Comparison of ENCODE assay signal across 9 cellular contexts in genomic region chr4:55398966-55399365, GRCh38. TPM values are rescaled to one million over a fixed set of nuclear protein-coding genes. Genes with fewer than 3 reads are reported as not detected.
A peak's percentile ranks its signal among the peaks of the same experiment; 100 is the strongest.
DNase-seq lines count a peak whose midpoint lies in the region; FAIRE-seq and TF ChIP-seq lines count a peak whose summit lies in the region.
"Had no signal": no experiment of that assay in that cellular context is flagged by ENCODE, and none has a peak within 500 bp of the region (broad histone marks: within the 10 kb centered on the region; RNA-seq: fewer than 3 reads in every experiment).

No MANE protein-coding gene starts in this region.

- H3K27me3 ChIP-seq in GM06990 (replicated peaks; ENCODE audit: control insufficient read depth, insufficient read depth, low read length) (no peaks in the 10 kb centered on the region), OCI-LY1 (ENCODE audit: insufficient read depth, low read length) (no peaks in the 10 kb centered on the region), endothelial cell of umbilical vein (ENCODE audit: control insufficient read depth in 2 of 2, insufficient read depth in 2 of 2, low read length in 2 of 2) (no peaks in the 10 kb centered on the region)

- no peak for FAIRE-seq in endothelial cell of umbilical vein (lab: Jason Lieb, UNC)
- FAIRE-seq: H54 had no signal

- no peaks in the 10 kb centered on the region for H3K9me2 ChIP-seq in OCI-LY1 (ENCODE audit: low read depth, low read length)

- no peaks in the 10 kb centered on the region for H3F3A ChIP-seq in OCI-LY1 (ENCODE audit: insufficient read depth, low read length)

- no TSS peak for BruUV-seq in endothelial cell of umbilical vein (replicated peaks; lab: Mats Ljungman, UMichigan)

- H3K9me3 ChIP-seq in OCI-LY1 (ENCODE audit: low read length) (no peaks in the 10 kb centered on the region), endothelial cell of umbilical vein (replicated peaks; ENCODE audit: control insufficient read depth, insufficient read depth, low read length) (no peaks in the 10 kb centered on the region)

- H3K27ac ChIP-seq in OCI-LY1 (ENCODE audit: low read depth, low read length, poor library complexity, severe bottlenecking) (no peak overlapping the region), endothelial cell of umbilical vein (ENCODE audit: insufficient read depth, low read depth, low read length) (no peak overlapping the region)

- no peak overlapping the region for H2AFZ ChIP-seq in OCI-LY1 (ENCODE audit: low read length)
- no peak overlapping the region for H2AFZ ChIP-seq in endothelial cell of umbilical vein (ENCODE audit: low read depth, low read length)

- H3K9me1 ChIP-seq in endothelial cell of umbilical vein (replicated peaks; ENCODE audit: control insufficient read depth, extremely low read depth, insufficient read depth, low read length) = no peaks in the 10 kb centered on the region

- H3K36me3 ChIP-seq in GM06990 (ENCODE audit: control insufficient read depth, insufficient read depth, low read length) = no peaks in the 10 kb centered on the region; the same call in 1 of the 2 replicates
- H3K36me3 ChIP-seq in OCI-LY1 (ENCODE audit: insufficient read depth, low read length) = peaks cover 47% of the 10 kb centered on the region
- H3K36me3 ChIP-seq in endothelial cell of umbilical vein (ENCODE audit: control insufficient read depth in 2 of 2, extremely low read depth in 1 of 2, insufficient read depth in 2 of 2, low read length in 2 of 2) = peaks cover 2 to 17% of the 10 kb centered on the region in 2 experiments

- peaks cover 40% of the 10 kb centered on the region for H3K4me1 ChIP-seq in OCI-LY1 (ENCODE audit: insufficient read depth, low read length, severe bottlenecking)
- peaks cover 19% of the 10 kb centered on the region for H3K4me1 ChIP-seq in endothelial cell of umbilical vein (ENCODE audit: control insufficient read depth, extremely low read depth, insufficient read depth, low read length)

- no peak for TF ChIP-seq POLR2A in endothelial cell of umbilical vein (IDR thresholded peaks at IDR 0.05; ENCODE audit: low read depth, low read length)

- CTCF ChIA-PET in endothelial cell of umbilical vein (lab: Charles Lee) = interaction anchor here (0.6 to 2.4 kb wide), 5 partner anchors 10 to 736 kb away, joined by 3 to 14 read pairs (median 4); partner anchors contain the start of gene SRD5A3

- H3K9ac ChIP-seq in OCI-LY1 (ENCODE audit: low read length) (no peak overlapping the region; the same call in 1 of the 2 replicates), endothelial cell of umbilical vein (replicated peaks; ENCODE audit: extremely low read depth, insufficient read depth, low read length) (peak overlapping the region; percentile 94)

- H3K79me2 ChIP-seq in OCI-LY1 (ENCODE audit: insufficient read depth, low read length) = peaks cover 60% of the 10 kb centered on the region
- H3K79me2 ChIP-seq in endothelial cell of umbilical vein (ENCODE audit: control insufficient read depth, insufficient read depth, low read length) = peaks cover 73% of the 10 kb centered on the region

- H3K4me2 ChIP-seq in OCI-LY1 (ENCODE audit: low read length) (peak overlapping the region; percentile 96), endothelial cell of umbilical vein (ENCODE audit: insufficient read depth, low read length) (peak overlapping the region; percentile 99)

- H4K20me1 ChIP-seq in OCI-LY1 (ENCODE audit: insufficient read depth, low read length) (no peaks in the 10 kb centered on the region), endothelial cell of umbilical vein (replicated peaks; ENCODE audit: control insufficient read depth, extremely low read depth, insufficient read depth, low read length) (peaks cover 18% of the 10 kb centered on the region)

- dilution Hi-C loops in endothelial cell of umbilical vein (cut with MboI; ENCODE audit: extremely low pct_ligation_motif_present, low sequenced_read_pairs) = no loop called here

- peak overlapping the region; percentile 82 for H3K4me3 ChIP-seq in GM06990 (replicated peaks; ENCODE audit: low read depth, low read length)
- peak overlapping the region; percentile 92 for H3K4me3 ChIP-seq in OCI-LY1 (ENCODE audit: low read depth, low read length, poor library complexity, severe bottlenecking)
- H3K4me3 ChIP-seq in endothelial cell of umbilical vein (replicated peaks in 1 of 3; ENCODE audit: insufficient read depth in 1 of 3, low read depth in 1 of 3, low read length in 3 of 3) = peak overlapping the region in 2 of 3 experiments; percentile 18 to 98
- H3K4me3 ChIP-seq in retinal pigment epithelial cell (ENCODE audit: low read length) = peak overlapping the region; percentile 79

- no peak for TF ChIP-seq CTCF in GM06990 (IDR thresholded peaks at IDR 0.05; ENCODE audit: insufficient read depth, low read length, poor library complexity, severe bottlenecking)
- no peak for TF ChIP-seq CTCF in OCI-LY1 (IDR thresholded peaks at IDR 0.05; ENCODE audit: low read length)
- TF ChIP-seq CTCF in endothelial cell of umbilical vein (IDR thresholded peaks at IDR 0.05; ENCODE audit: extremely low read depth in 1 of 2, insufficient read depth in 1 of 2, low read depth in 1 of 2, low read length in 2 of 2) = no peak
- TF ChIP-seq CTCF in retinal pigment epithelial cell (conservative IDR thresholded peaks at IDR 0.05; ENCODE audit: low read depth, low read length) = no peak

- DNase-seq in GM06990 (ENCODE audit: extremely low read depth, insufficient read length) (no peak), endothelial cell of umbilical vein (ENCODE audit: low read depth, low spot score) (peak; percentile 11), retinal pigment epithelial cell (ENCODE audit: low read depth) (no peak), NCI-H1694 treated with DMSO at 0.1 percent for 48 hours (lab: John Stamatoyannopoulos, UW) (no peak), GM19238 (ENCODE audit: insufficient read length, low spot score) (no peak), germinal center (ENCODE audit: low spot score) (no peak), DMS79 treated with DMSO at 0.1 percent for 48 hours (lab: John Stamatoyannopoulos, UW) (no peak)

- POLR2A ChIA-PET in endothelial cell of umbilical vein (lab: Charles Lee) = no interaction called here

- intact Hi-C loops in endothelial cell of umbilical vein (cut with micrococcal nuclease) = loop anchor here (1.0 to 5.0 kb wide), 5 partner anchors 37 to 428 kb away; no protein-coding TSS in a partner anchor

TF ChIP-seq in endothelial cell of umbilical vein, 7 proteins besides CTCF, POLR2A, EP300 and RAD21:
- no peak for TF ChIP-seq MYC (IDR thresholded peaks at IDR 0.05; ENCODE audit: low read depth, low read length)
- no peak for TF ChIP-seq EZH2 (IDR thresholded peaks at IDR 0.05; ENCODE audit: borderline replicate concordance, low read depth, low read length, severe bottlenecking)
- no peak for TF ChIP-seq POLR2AphosphoS5 (IDR thresholded peaks at IDR 0.05; ENCODE audit: insufficient read depth, low read depth, low read length)
- no peak for TF ChIP-seq FOS (IDR thresholded peaks at IDR 0.05; ENCODE audit: borderline replicate concordance, insufficient read depth, low read length)
- no peak for TF ChIP-seq GATA2 (IDR thresholded peaks at IDR 0.05; ENCODE audit: insufficient read depth, insufficient read length, low read depth, low read length)
- TF ChIP-seq MAX (IDR thresholded peaks at IDR 0.05; ENCODE audit: insufficient read depth, insufficient read length) = no peak
- TF ChIP-seq JUN (IDR thresholded peaks at IDR 0.05; ENCODE audit: borderline replicate concordance, insufficient read depth, insufficient read length, low read depth) = no peak

RNA-seq across cellular contexts. Expression of gene TMEM165, which starts 3.2 kb away (rescaled TPM):
- 159 and 177 TPM in 2 replicates for total RNA-seq in endothelial cell of umbilical vein
- polyA plus RNA-seq in endothelial cell of umbilical vein = 144 and 188 TPM in 2 replicates
- polyA plus RNA-seq in endothelial cell of umbilical vein (2011; cell fraction: cytosol; rRNA removed) = 71.6 and 82.9 TPM in 2 replicates
- polyA plus RNA-seq in endothelial cell of umbilical vein (2011; cell fraction: nucleus; rRNA removed) = 224 and 301 TPM in 2 replicates
- 67.9 and 96.6 TPM in 2 replicates for polyA plus RNA-seq in endothelial cell of umbilical vein (2012)
- polyA minus RNA-seq in endothelial cell of umbilical vein = 376 and 416 TPM in 2 replicates
- polyA minus RNA-seq in endothelial cell of umbilical vein (2011; cell fraction: cytosol; rRNA and poly(A)+ RNA removed) = 58.4 TPM
- polyA minus RNA-seq in endothelial cell of umbilical vein (2011; cell fraction: nucleus; rRNA and poly(A)+ RNA removed) = 216 and 313 TPM in 2 replicates

RNA-seq across cellular contexts. Expression of gene SRD5A3, which starts 52.9 kb away (rescaled TPM):
- 24.3 and 30.4 TPM in 2 replicates for total RNA-seq in endothelial cell of umbilical vein
- polyA plus RNA-seq in endothelial cell of umbilical vein = 23.6 and 29.0 TPM in 2 replicates
- 19.4 and 22.3 TPM in 2 replicates for polyA plus RNA-seq in endothelial cell of umbilical vein (2011; cell fraction: cytosol; rRNA removed)
- polyA plus RNA-seq in endothelial cell of umbilical vein (2011; cell fraction: nucleus; rRNA removed) = 8.9 and 9.2 TPM in 2 replicates
- 17.0 and 23.7 TPM in 2 replicates for polyA plus RNA-seq in endothelial cell of umbilical vein (2012)
- polyA minus RNA-seq in endothelial cell of umbilical vein = 36.5 and 44.5 TPM in 2 replicates
- 16.2 TPM for polyA minus RNA-seq in endothelial cell of umbilical vein (2011; cell fraction: cytosol; rRNA and poly(A)+ RNA removed)
- polyA minus RNA-seq in endothelial cell of umbilical vein (2011; cell fraction: nucleus; rRNA and poly(A)+ RNA removed) = 4.1 and 4.4 TPM in 2 replicates
